8 cellular contexts compared by ENCODE assay signal in the genomic region with DNA sequence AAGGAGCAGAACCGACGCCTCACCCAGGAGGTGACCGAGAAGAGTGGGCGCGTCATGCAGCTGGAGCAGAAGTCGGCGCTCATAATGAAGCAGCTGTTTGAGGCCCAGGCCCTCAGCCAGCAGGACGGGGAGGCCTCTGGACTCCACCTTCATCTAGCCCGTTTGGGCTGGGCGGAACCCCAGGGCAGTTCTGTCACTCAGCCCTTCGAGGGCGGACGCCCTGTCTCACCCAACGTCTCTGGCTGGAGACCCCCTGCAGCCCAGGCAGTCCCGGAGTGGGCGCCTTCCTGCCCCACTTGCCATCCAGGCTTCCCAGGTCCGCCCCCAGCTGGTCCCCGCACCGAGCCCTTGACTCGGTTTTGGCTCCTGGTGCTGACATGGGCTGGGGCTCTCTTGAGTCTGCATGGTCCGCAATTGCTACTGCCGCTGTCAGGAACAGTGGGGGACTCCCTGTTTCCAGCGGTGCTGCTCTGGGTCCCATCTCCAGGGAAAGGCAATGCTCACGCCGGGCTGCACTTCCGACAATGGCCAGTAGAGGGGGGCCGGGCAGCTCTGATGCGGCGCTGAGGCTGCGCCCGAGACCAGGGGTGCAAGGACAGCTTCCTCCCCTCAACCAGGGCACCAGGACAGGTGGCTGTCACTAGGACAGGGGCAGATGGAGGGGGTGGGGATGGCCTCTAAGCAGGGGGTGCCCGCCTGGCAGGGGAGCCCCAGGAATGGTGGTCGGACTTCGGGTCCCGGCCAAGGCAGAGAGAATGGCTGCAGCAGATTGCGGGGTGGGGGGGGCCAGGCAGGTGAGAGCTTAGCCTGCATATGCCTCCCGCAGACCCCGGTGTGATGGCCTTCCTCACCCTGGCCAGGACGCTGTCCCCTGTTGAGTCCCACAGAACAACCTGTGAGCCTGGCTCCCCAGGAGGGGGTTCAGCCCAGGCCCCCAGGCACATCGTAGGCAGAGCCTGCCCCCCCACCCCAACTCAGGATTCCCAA.
DNase-seq lines count a peak whose midpoint lies in the region; ATAC-seq and TF ChIP-seq lines count a peak whose summit lies in the region.

No MANE protein-coding gene starts in this region.

- no peak for DNase-seq in GM12864 (ENCODE audit: low read depth)
- peak; percentile 71 for DNase-seq in RPMI8226
- DNase-seq in activated effector memory CD4-positive, alpha-beta T cell treated with Interleukin-2 at 50 U/mL for 16 hours: peak; percentile 57
- peak; percentile 25 for DNase-seq in foreskin melanocyte
- DNase-seq in omental fat pad (ENCODE audit: low spot score): peak; percentile 75
- DNase-seq in thyroid gland: peak; percentile 57 to 63
- DNase-seq in NCI-H510A (lab: John Stamatoyannopoulos, UW): no peak

- H3K9me3 ChIP-seq in thyroid gland: no peaks in the 10 kb centered on the region

- H3K4me3 ChIP-seq in GM12864 (ENCODE audit: low read depth, low read length): no peak overlapping the region
- no peak overlapping the region for H3K4me3 ChIP-seq in thyroid gland (replicated peaks in 1 of 3)

- TF ChIP-seq POLR2A in thyroid gland (IDR thresholded peaks at IDR 0.05): no peak

- no peaks in the 10 kb centered on the region for H3K27me3 ChIP-seq in thyroid gland

- ATAC-seq in HG03045 (IDR thresholded peaks at IDR 0.05; ENCODE audit: unreplicated experiment) (peak; percentile 53), omental fat pad (ENCODE audit: low FRiP score) (peak; percentile 41)

- H3K27ac ChIP-seq in thyroid gland: no peak overlapping the region

- intact Hi-C loops in thyroid gland (cut with DNase I): loop anchor here (5.0 kb wide), 1 partner anchor 95 kb away; no protein-coding TSS in a partner anchor

- 53 to 56% methylated on average over 15 to 24 of the region's 40 CpGs for WGBS in thyroid gland, 2 donors

- TF ChIP-seq CTCF in GM12864 (IDR thresholded peaks at IDR 0.05; ENCODE audit: low read depth, low read length, missing control alignments) (peak; percentile 99), omental fat pad (IDR thresholded peaks at IDR 0.05) (peak in 2 of 3 donors; percentile 65 to 72), thyroid gland (IDR thresholded peaks at IDR 0.05) (peak; percentile 75 to 99 (median 84))

- peaks cover 19 to 40% of the 10 kb centered on the region in 2 donors for H3K36me3 ChIP-seq in thyroid gland

- peaks cover 0 to 7% of the 10 kb centered on the region in 2 donors for H3K4me1 ChIP-seq in thyroid gland

Comparison
In these comparisons a context has a peak if more than half of its experiments do, and no peak if none do; other contexts are left out.
1. DNase-seq: peak in RPMI8226 (single experiment), activated effector memory CD4-positive, alpha-beta T cell treated with Interleukin-2 at 50 U/mL for 16 hours (single experiment), foreskin melanocyte (single experiment), omental fat pad (single experiment) and thyroid gland (2 of 2); none in GM12864 (single experiment) and NCI-H510A (single experiment).
2. Peak in every context shown above with its lines, with median percentiles within 50 percentile points of each other: CTCF ChIP-seq.